In genomic region chr5:32710859-32711692, GRCh38 we compare ENCODE assay signal across 1 cellular context.
A peak's percentile ranks its signal among the peaks of the same experiment; 100 is the strongest.
TF ChIP-seq lines count a peak whose summit lies in the region.

TSS of gene NPR3 (plus strand) at chr5:32711321. CDS start at chr5:32711777, 456 bp downstream.

TF ChIP-seq in HEK293, 187 proteins besides CTCF, POLR2A, EP300 and RAD21 (continued from another document):
- TF ChIP-seq, protein P1, sequence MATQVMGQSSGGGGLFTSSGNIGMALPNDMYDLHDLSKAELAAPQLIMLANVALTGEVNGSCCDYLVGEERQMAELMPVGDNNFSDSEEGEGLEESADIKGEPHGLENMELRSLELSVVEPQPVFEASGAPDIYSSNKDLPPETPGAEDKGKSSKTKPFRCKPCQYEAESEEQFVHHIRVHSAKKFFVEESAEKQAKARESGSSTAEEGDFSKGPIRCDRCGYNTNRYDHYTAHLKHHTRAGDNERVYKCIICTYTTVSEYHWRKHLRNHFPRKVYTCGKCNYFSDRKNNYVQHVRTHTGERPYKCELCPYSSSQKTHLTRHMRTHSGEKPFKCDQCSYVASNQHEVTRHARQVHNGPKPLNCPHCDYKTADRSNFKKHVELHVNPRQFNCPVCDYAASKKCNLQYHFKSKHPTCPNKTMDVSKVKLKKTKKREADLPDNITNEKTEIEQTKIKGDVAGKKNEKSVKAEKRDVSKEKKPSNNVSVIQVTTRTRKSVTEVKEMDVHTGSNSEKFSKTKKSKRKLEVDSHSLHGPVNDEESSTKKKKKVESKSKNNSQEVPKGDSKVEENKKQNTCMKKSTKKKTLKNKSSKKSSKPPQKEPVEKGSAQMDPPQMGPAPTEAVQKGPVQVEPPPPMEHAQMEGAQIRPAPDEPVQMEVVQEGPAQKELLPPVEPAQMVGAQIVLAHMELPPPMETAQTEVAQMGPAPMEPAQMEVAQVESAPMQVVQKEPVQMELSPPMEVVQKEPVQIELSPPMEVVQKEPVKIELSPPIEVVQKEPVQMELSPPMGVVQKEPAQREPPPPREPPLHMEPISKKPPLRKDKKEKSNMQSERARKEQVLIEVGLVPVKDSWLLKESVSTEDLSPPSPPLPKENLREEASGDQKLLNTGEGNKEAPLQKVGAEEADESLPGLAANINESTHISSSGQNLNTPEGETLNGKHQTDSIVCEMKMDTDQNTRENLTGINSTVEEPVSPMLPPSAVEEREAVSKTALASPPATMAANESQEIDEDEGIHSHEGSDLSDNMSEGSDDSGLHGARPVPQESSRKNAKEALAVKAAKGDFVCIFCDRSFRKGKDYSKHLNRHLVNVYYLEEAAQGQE (tag by site-specific recombination; IDR thresholded peaks at IDR 0.05): no peak
- no peak for TF ChIP-seq KLF8 (tag by site-specific recombination; IDR thresholded peaks at IDR 0.05)
- no peak for TF ChIP-seq ZNF10 (tag by site-specific recombination; IDR thresholded peaks at IDR 0.05)
- no peak for TF ChIP-seq RBAK (tag by site-specific recombination; IDR thresholded peaks at IDR 0.05)
- no peak for TF ChIP-seq ZNF449 (tag by site-specific recombination; IDR thresholded peaks at IDR 0.05)
- TF ChIP-seq ZSCAN30 (tag by site-specific recombination; IDR thresholded peaks at IDR 0.05): no peak
- no peak for TF ChIP-seq ZNF292 (tag by site-specific recombination; IDR thresholded peaks at IDR 0.05; ENCODE audit: borderline replicate concordance, low read depth)
- peak; percentile 2; the same call in 1 of the 2 replicates for TF ChIP-seq KLF9 (tag by site-specific recombination; IDR thresholded peaks at IDR 0.05; ENCODE audit: low read depth)
- TF ChIP-seq ZNF223 (tag by site-specific recombination; IDR thresholded peaks at IDR 0.05): no peak
- no peak for TF ChIP-seq HOXC10 (CRISPR knock-in tag; IDR thresholded peaks at IDR 0.05)
- no peak for TF ChIP-seq MZF1 (tag by site-specific recombination; IDR thresholded peaks at IDR 0.05; ENCODE audit: borderline replicate concordance)
- TF ChIP-seq ZNF114 (tag by site-specific recombination; IDR thresholded peaks at IDR 0.05): no peak
- TF ChIP-seq ATF2 (tag by site-specific recombination; IDR thresholded peaks at IDR 0.05; ENCODE audit: low read depth): no peak
- no peak for TF ChIP-seq ZNF311 (tag by site-specific recombination; IDR thresholded peaks at IDR 0.05; ENCODE audit: borderline replicate concordance)
- no peak for TF ChIP-seq KLF16 (tag by site-specific recombination; IDR thresholded peaks at IDR 0.05)
- no peak for TF ChIP-seq ZNF473 (tag by site-specific recombination; IDR thresholded peaks at IDR 0.05)
- no peak for TF ChIP-seq ZNF133 (tag by site-specific recombination; IDR thresholded peaks at IDR 0.05)
- TF ChIP-seq ZNF837 (tag by site-specific recombination; IDR thresholded peaks at IDR 0.05): no peak
- no peak for TF ChIP-seq SALL2 (tag by site-specific recombination; IDR thresholded peaks at IDR 0.05; ENCODE audit: borderline replicate concordance)
- TF ChIP-seq ZNF148 (tag by site-specific recombination; IDR thresholded peaks at IDR 0.05; ENCODE audit: borderline replicate concordance): no peak
- TF ChIP-seq ZNF645 (tag by site-specific recombination; IDR thresholded peaks at IDR 0.05): no peak
- no peak for TF ChIP-seq YY1 (tag by site-specific recombination; IDR thresholded peaks at IDR 0.05)
- TF ChIP-seq REPIN1 (tag by site-specific recombination; IDR thresholded peaks at IDR 0.05; ENCODE audit: low read depth): no peak
- no peak for TF ChIP-seq ZNF19 (tag by site-specific recombination; IDR thresholded peaks at IDR 0.05; ENCODE audit: low read depth)
- no peak for TF ChIP-seq ZNF366 (tag by site-specific recombination; conservative IDR thresholded peaks at IDR 0.05)
- peak; percentile 33; the same call in 1 of the 2 replicates for TF ChIP-seq ZNF398 (tag by site-specific recombination; IDR thresholded peaks at IDR 0.05)
- TF ChIP-seq ZNF510 (tag by site-specific recombination; IDR thresholded peaks at IDR 0.05; ENCODE audit: insufficient replicate concordance): no peak
- no peak for TF ChIP-seq BCL11A (tag by site-specific recombination; IDR thresholded peaks at IDR 0.05; ENCODE audit: low read depth)
- no peak for TF ChIP-seq ZNF157 (tag by site-specific recombination; IDR thresholded peaks at IDR 0.05)
- TF ChIP-seq ZNF658 (tag by site-specific recombination; IDR thresholded peaks at IDR 0.05): no peak
- TF ChIP-seq ZNF571 (tag by site-specific recombination; IDR thresholded peaks at IDR 0.05): no peak
- no peak for TF ChIP-seq ZNF747 (tag by site-specific recombination; IDR thresholded peaks at IDR 0.05)
- no peak for TF ChIP-seq SCRT1 (tag by site-specific recombination; IDR thresholded peaks at IDR 0.05; ENCODE audit: borderline replicate concordance)
- 0 out of 2 replicates have a peak, but pooled peaks have one; percentile 32 for TF ChIP-seq ZFP69B (tag by site-specific recombination; IDR thresholded peaks at IDR 0.05)
- no peak for TF ChIP-seq ZSCAN16 (tag by site-specific recombination; IDR thresholded peaks at IDR 0.05)
- peak; percentile 39; the same call in 1 of the 2 replicates for TF ChIP-seq ZBTB21 (tag by site-specific recombination; IDR thresholded peaks at IDR 0.05)
- TF ChIP-seq ZXDB (tag by site-specific recombination; IDR thresholded peaks at IDR 0.05): no peak; the same call in 1 of the 2 replicates
TF ChIP-seq in HEK293: peak in this region for 13.
